8 cellular contexts compared by ENCODE assay signal in genomic region chr5:139633295-139634027, GRCh38. TPM values are rescaled to one million over a fixed set of nuclear protein-coding genes. Genes with fewer than 3 reads are reported as not detected.
A peak's percentile ranks its signal among the peaks of the same experiment; 100 is the strongest.
DNase-seq lines count a peak whose midpoint lies in the region; ATAC-seq and TF ChIP-seq lines count a peak whose summit lies in the region.

No MANE protein-coding gene starts in this region.

- no peaks in the 10 kb centered on the region for H3K27me3 ChIP-seq in right lobe of liver

- no peaks in the 10 kb centered on the region for H3K9me3 ChIP-seq in right lobe of liver

- H3K4me1 ChIP-seq in right lobe of liver, result peaks cover 8 to 33% (median 14%) of the 10 kb centered on the region in 4 donors

- no peak overlapping the region for H3K27ac ChIP-seq in right lobe of liver

- ATAC-seq in HG03342 (IDR thresholded peaks at IDR 0.05; ENCODE audit: unreplicated experiment) (peak; percentile 15), right lobe of liver (peak; percentile 46 to 65 (median 52)), HG03457 (IDR thresholded peaks at IDR 0.05; ENCODE audit: unreplicated experiment) (no peak)

- no peak for TF ChIP-seq POLR2A in right lobe of liver (IDR thresholded peaks at IDR 0.05)

- peak; percentile 94 to 98 (median 98) for TF ChIP-seq CTCF in right lobe of liver (IDR thresholded peaks at IDR 0.05)

- H3K4me3 ChIP-seq in right lobe of liver, result no peak overlapping the region

- 14% methylated on average over 2 of the region's 6 CpGs for WGBS in right lobe of liver (ENCODE audit: insufficient coverage, low coverage, low lambda C conversion rate, missing lambda C conversion rate)

- intact Hi-C loops in right lobe of liver (cut with DNase I), result loop anchor here in 1 of 2 donors (5.0 kb wide), 1 partner anchor 129 kb away; no protein-coding TSS in a partner anchor

- H3K36me3 ChIP-seq in right lobe of liver, result peaks cover 0 to 2% (median 0%) of the 10 kb centered on the region in 4 donors

- DNase-seq in Daoy (ENCODE audit: low read depth) (peak; percentile 88), NCI-H526 (lab: John Stamatoyannopoulos, UW) (peak; percentile 52 to 84), dermis blood vessel endothelial cell (peak; percentile 91), right lobe of liver (peak; percentile 69 to 72 (median 72))
- DNase-seq in activated CD4-positive, alpha-beta T cell treated with anti-CD3 and anti-CD28 coated beads for 48 hours, result peak; percentile 74
- peak; percentile 53 for DNase-seq in stimulated activated CD8-positive, alpha-beta memory T cell treated with anti-CD3 and anti-CD28 coated beads, Interleukin-12 subunit alpha, Interleukin-12 subunit beta, amount 100 ng/mL, for 1 hour (ENCODE audit: low read depth)

RNA-seq across cellular contexts. Expression of gene CXXC5, which starts 14.7 kb away (rescaled TPM):
- total RNA-seq in Daoy (2014; rRNA removed; shearing (Covaris generic)), result 199 and 205 TPM in 2 replicates
- total RNA-seq in dermis blood vessel endothelial cell (29.6 and 36.1 TPM in 2 replicates), right lobe of liver (10 to 100 TPM; 44.5 to 84.9 (median 66.4) TPM)
